8 cellular contexts compared by ENCODE assay signal in genomic region chr3:185282696-185283373, GRCh38. TPM values are rescaled to one million over a fixed set of nuclear protein-coding genes. Genes with fewer than 3 reads are reported as not detected.
DNase-seq lines count a peak whose midpoint lies in the region; ATAC-seq and TF ChIP-seq lines count a peak whose summit lies in the region.

No MANE protein-coding gene starts in this region.

- no peak overlapping the region for H3K27ac ChIP-seq in OCI-LY3 (ENCODE audit: low read length)

- peak overlapping the region; percentile 20 for H2AFZ ChIP-seq in OCI-LY3 (ENCODE audit: low read depth, low read length)

- H3K4me3 ChIP-seq in OCI-LY3 (ENCODE audit: low read length) (peak overlapping the region; percentile 86), epithelial cell of proximal tubule (ENCODE audit: low read depth, low read length) (peak overlapping the region; percentile 91), mononuclear cell (ENCODE audit: low read length) (peak overlapping the region; percentile 49)

- no peaks in the 10 kb centered on the region for H3K9me3 ChIP-seq in OCI-LY3 (ENCODE audit: insufficient read depth, low read length)
- no peaks in the 10 kb centered on the region for H3K9me3 ChIP-seq in mononuclear cell (ENCODE audit: low read depth, low read length)

- H3K4me2 ChIP-seq in OCI-LY3 (ENCODE audit: low read length): peak overlapping the region; percentile 59

- H3K4me1 ChIP-seq in OCI-LY3 (ENCODE audit: low read length): peaks cover 8% of the 10 kb centered on the region; the same call in 1 of the 2 replicates
- peaks cover 13% of the 10 kb centered on the region for H3K4me1 ChIP-seq in mononuclear cell (ENCODE audit: insufficient read depth, low read length)

- H3K79me2 ChIP-seq in OCI-LY3 (ENCODE audit: low read length): no peaks in the 10 kb centered on the region; the same call in 1 of the 2 replicates

- H3K9ac ChIP-seq in OCI-LY3 (ENCODE audit: low read length): peak overlapping the region; percentile 49

- no peaks in the 10 kb centered on the region for H4K20me1 ChIP-seq in OCI-LY3 (ENCODE audit: insufficient read depth, low read length)

- no peaks in the 10 kb centered on the region for H3K27me3 ChIP-seq in OCI-LY3 (ENCODE audit: low read depth, low read length)
- H3K27me3 ChIP-seq in mononuclear cell (ENCODE audit: insufficient read depth, low read length): no peaks in the 10 kb centered on the region

- DNase-seq in COR-L47 (lab: John Stamatoyannopoulos, UW) (peak; percentile 99), HUDEP-2 (lab: John Stamatoyannopoulos, UW; ENCODE audit: unreplicated experiment in 76 of 76) (peak in 74 of 76 experiments; percentile 28 to 95 (median 86)), epithelial cell of proximal tubule (ENCODE audit: low read depth) (peak; percentile 56)
- peak; percentile 94 for DNase-seq in activated T-cell treated with anti-CD3 and anti-CD28 coated beads, Interleukin-2, amount 50 U/mL, for 1 hour
- peak; percentile 87 for DNase-seq in stimulated activated CD8-positive, alpha-beta memory T cell treated with anti-CD3 and anti-CD28 coated beads, Interleukin-2, amount 100 ng/mL, for 1 hour (ENCODE audit: low read depth in 2 of 2)

- H3K36me3 ChIP-seq in OCI-LY3 (replicated peaks; ENCODE audit: low read depth, low read length): no peaks in the 10 kb centered on the region

- ATAC-seq in GM21390 (IDR thresholded peaks at IDR 0.05; ENCODE audit: unreplicated experiment): peak; percentile 98

- TF ChIP-seq CTCF in OCI-LY3 (IDR thresholded peaks at IDR 0.05; ENCODE audit: low read depth, low read length) (no peak), epithelial cell of proximal tubule (conservative IDR thresholded peaks at IDR 0.05; ENCODE audit: low read depth, low read length) (no peak)

RNA-seq across cellular contexts. Expression of gene EHHADH, which starts 29.0 kb away (rescaled TPM):
- total RNA-seq in epithelial cell of proximal tubule (5.5 and 9.3 TPM in 2 replicates), mononuclear cell (under 0.01 TPM)
